In genomic region chr5:14491015-14491414, GRCh38 we compare ENCODE assay signal across 26 cellular contexts.
DNase-seq lines count a peak whose midpoint lies in the region; ATAC-seq and TF ChIP-seq lines count a peak whose summit lies in the region.
"Had no signal": no experiment of that assay in that cellular context is flagged by ENCODE, and none has a peak within 500 bp of the region (broad histone marks: within the 10 kb centered on the region; RNA-seq: fewer than 3 reads in every experiment).

No MANE protein-coding gene starts in this region.

- peaks cover 50% of the 10 kb centered on the region for H3K27me3 Mint-ChIP-seq in HFFc6 (ENCODE audit: insufficient read depth)
- peaks cover 11% of the 10 kb centered on the region for H3K27me3 Mint-ChIP-seq in GM23338 (ENCODE audit: insufficient read depth, low read depth, poor library complexity)
- H3K27me3 Mint-ChIP-seq: natural killer cell treated with Interleukin-12 subunit alpha and Interleukin-12 subunit beta and Interleukin-15 and Interleukin-18, amount 100 ng/mL, for 72 hours; T-cell; type B pancreatic cell had no signal

- H4K12ac ChIP-seq in trophoblast cell (ENCODE audit: low read depth, low read length), result no peak overlapping the region

- 72 to 80% methylated on average over 2 to 3 of the region's 8 CpGs for WGBS in gastroesophageal sphincter (ENCODE audit: low coverage in 1 of 2), 2 donors
- no CpG with 5 or more reads among the region's 8 CpGs for WGBS in trophoblast cell (ENCODE audit: extremely low coverage, insufficient coverage, insufficient read length)

- H3K14ac ChIP-seq in trophoblast cell (ENCODE audit: low read length), result no peak overlapping the region

- H3K18ac ChIP-seq in trophoblast cell (ENCODE audit: low read length), result no peak overlapping the region

- TF ChIP-seq CTCF in HFFc6 (IDR thresholded peaks at IDR 0.05) (no peak), gastroesophageal sphincter (IDR thresholded peaks at IDR 0.05) (no peak), GM23338 (conservative IDR thresholded peaks at IDR 0.05; ENCODE audit: low read depth in 2 of 2) (no peak)

- H3K4me1 ChIP-seq in SJSA1 (replicated peaks) (peaks cover 19% of the 10 kb centered on the region), gastroesophageal sphincter (peaks cover 0 to 24% (median 3%) of the 10 kb centered on the region in 3 donors), trophoblast cell (ENCODE audit: control insufficient read depth in 1 of 2, insufficient read depth in 2 of 2, low read length in 2 of 2) (peaks cover 2 to 5% of the 10 kb centered on the region in 2 experiments), GM23338 (ENCODE audit: insufficient read depth) (peaks cover 4% of the 10 kb centered on the region; the same call in 1 of the 2 replicates)

- no peak overlapping the region for H2BK12ac ChIP-seq in trophoblast cell (ENCODE audit: low read length)

- peak; percentile 13 for ATAC-seq in gastroesophageal sphincter
- no peak for ATAC-seq in GM23338
- ATAC-seq in GM18520 (IDR thresholded peaks at IDR 0.05; ENCODE audit: unreplicated experiment), result no peak
- ATAC-seq: activated naive CD4-positive, alpha-beta T cell treated with anti-CD3 and anti-CD28 coated beads, Interleukin-2, amount 50 U/mL, for 72 hours; natural killer cell treated with Interleukin-12 subunit alpha and Interleukin-12 subunit beta and Interleukin-15 and Interleukin-18, amount 100 ng/mL, for 72 hours; T-cell had no signal

- peaks cover 90% of the 10 kb centered on the region for H3K36me3 ChIP-seq in SJSA1
- peaks cover 0 to 100% of the 10 kb centered on the region in 2 donors for H3K36me3 ChIP-seq in gastroesophageal sphincter
- H3K36me3 ChIP-seq in trophoblast cell (ENCODE audit: control insufficient read depth in 1 of 2, insufficient read depth in 2 of 2, low read length in 2 of 2), result peaks cover 45 to 74% of the 10 kb centered on the region in 2 experiments
- H3K36me3 ChIP-seq in GM23338 (ENCODE audit: insufficient read depth), result peaks cover 8% of the 10 kb centered on the region

- H4K8ac ChIP-seq in trophoblast cell (ENCODE audit: low read depth, low read length), result no peak overlapping the region

- DNase-seq in HFFc6 (no peak), SJSA1 (ENCODE audit: low read depth in 1 of 2, low spot score in 2 of 2) (no peak), trophoblast cell (no peak), NCI-H748 treated with DMSO at 0.1 percent for 48 hours (lab: John Stamatoyannopoulos, UW) (no peak), GM23338 (ENCODE audit: low spot score) (no peak)
- DNase-seq: activated CD4-positive, alpha-beta T cell treated with anti-CD3 and anti-CD28 coated beads, Interleukin-2, amount 50 U/mL, for 48 hours; activated CD4-positive, CD25-positive, alpha-beta regulatory T cell; activated CD8-positive, alpha-beta memory T cell treated with anti-CD3 and anti-CD28 coated beads, Interleukin-2, amount 50 U/mL, for 48 hours; aorta; DMS79 treated with DMSO at 0.1 percent for 48 hours; NCI-H1092; NCI-H1694 treated with DMSO at 0.1 percent for 48 hours; NCI-H2171 treated with DMSO at 0.1 percent for 48 hours; NCI-H524 treated with DMSO at 0.1 percent for 48 hours; Peyer's patch; retina; spleen; T-cell had no signal

- no peak overlapping the region; the same call in 1 of the 2 replicates for H3K4me3 Mint-ChIP-seq in HFFc6
- no peak overlapping the region for H3K4me3 Mint-ChIP-seq in GM23338
- H3K4me3 Mint-ChIP-seq: natural killer cell treated with Interleukin-12 subunit alpha and Interleukin-12 subunit beta and Interleukin-15 and Interleukin-18, amount 100 ng/mL, for 72 hours; T-cell; type B pancreatic cell had no signal

- H3K9me2 ChIP-seq in GM23338 (ENCODE audit: insufficient read depth), result no peaks in the 10 kb centered on the region

- no peak overlapping the region for H2BK120ac ChIP-seq in trophoblast cell (ENCODE audit: insufficient read depth, low read length, poor library complexity)

- no peak overlapping the region for H2BK5ac ChIP-seq in trophoblast cell (ENCODE audit: low read depth, low read length, poor library complexity)

- H2AK5ac ChIP-seq in trophoblast cell (ENCODE audit: low read length), result no peak overlapping the region

- H3K9me3 ChIP-seq in SJSA1 (replicated peaks) (no peaks in the 10 kb centered on the region), gastroesophageal sphincter (no peaks in the 10 kb centered on the region), trophoblast cell (ENCODE audit: insufficient read depth, low read depth, low read length) (no peaks in the 10 kb centered on the region)
- H3K9me3 ChIP-seq: mucosa of descending colon, Peyer's patch, spleen had no signal

- peaks cover 67% of the 10 kb centered on the region for H3K36me3 Mint-ChIP-seq in HFFc6 (ENCODE audit: low read depth)
- H3K36me3 Mint-ChIP-seq in GM23338 (ENCODE audit: low read depth), result peaks cover 45% of the 10 kb centered on the region
- H3K36me3 Mint-ChIP-seq: T-cell had no signal

- no peaks in the 10 kb centered on the region for H3K79me2 ChIP-seq in trophoblast cell (ENCODE audit: control insufficient read depth, insufficient read depth, low read length, poor library complexity)
- no peaks in the 10 kb centered on the region for H3K79me2 ChIP-seq in GM23338 (replicated peaks; ENCODE audit: insufficient read depth)

- H3K4me2 ChIP-seq in trophoblast cell (ENCODE audit: low read length) (no peak overlapping the region), GM23338 (no peak overlapping the region)

- peak overlapping the region; percentile 76 for H3K27ac Mint-ChIP-seq in HFFc6
- no peak overlapping the region for H3K27ac Mint-ChIP-seq in GM23338
- H3K27ac Mint-ChIP-seq: activated naive CD4-positive, alpha-beta T cell treated with anti-CD3 and anti-CD28 coated beads, Interleukin-2, amount 50 U/mL, for 72 hours; natural killer cell treated with Interleukin-12 subunit alpha and Interleukin-12 subunit beta and Interleukin-15 and Interleukin-18, amount 100 ng/mL, for 72 hours; T-cell; type B pancreatic cell had no signal

- H3F3A ChIP-seq in GM23338 (replicated peaks; ENCODE audit: low read depth), result 0 out of 2 replicates have a peak, but pooled peaks cover 5% of the 10 kb centered on the region

- no peak overlapping the region for H3K9ac ChIP-seq in trophoblast cell (ENCODE audit: low read length)

- H3K9me3 Mint-ChIP-seq in HFFc6 (peaks cover 20% of the 10 kb centered on the region), GM23338 (no peaks in the 10 kb centered on the region; the same call in 1 of the 3 replicates)
- H3K9me3 Mint-ChIP-seq: type B pancreatic cell had no signal

- H3K27me3 ChIP-seq in SJSA1 (replicated peaks) (no peaks in the 10 kb centered on the region), gastroesophageal sphincter (no peaks in the 10 kb centered on the region), trophoblast cell (ENCODE audit: insufficient read depth, low read length) (no peaks in the 10 kb centered on the region), GM23338 (ENCODE audit: insufficient read depth) (0 out of 2 replicates have a peak, but pooled peaks cover 5% of the 10 kb centered on the region)
- H3K27me3 ChIP-seq: dorsolateral prefrontal cortex, Peyer's patch, spleen had no signal

- TF ChIP-seq EP300 in gastroesophageal sphincter (IDR thresholded peaks at IDR 0.05), result no peak

- H4K91ac ChIP-seq in trophoblast cell (ENCODE audit: low read depth, low read length), result no peak overlapping the region

- TF ChIP-seq POLR2A in gastroesophageal sphincter (IDR thresholded peaks at IDR 0.05), result no peak

- no peaks in the 10 kb centered on the region for H4K20me1 ChIP-seq in GM23338 (replicated peaks; ENCODE audit: insufficient read depth)

- no peak overlapping the region for H2AFZ ChIP-seq in trophoblast cell (ENCODE audit: insufficient read depth, low read length, poor library complexity)
- no peak overlapping the region for H2AFZ ChIP-seq in GM23338

- H3K4me3 ChIP-seq in SJSA1, result no peak overlapping the region
- H3K4me3 ChIP-seq in gastroesophageal sphincter, result no peak overlapping the region
- H3K4me3 ChIP-seq in trophoblast cell (ENCODE audit: low read depth, low read length), result peak overlapping the region; percentile 10
- no peak overlapping the region for H3K4me3 ChIP-seq in GM23338
- H3K4me3 ChIP-seq: dorsolateral prefrontal cortex, lung, mucosa of descending colon, Peyer's patch, spleen had no signal

- no peak overlapping the region for H3K4ac ChIP-seq in trophoblast cell (ENCODE audit: low read depth, low read length)

- no peaks in the 10 kb centered on the region for H3K79me1 ChIP-seq in trophoblast cell (ENCODE audit: low read length)

- no peak overlapping the region for H3K23ac ChIP-seq in trophoblast cell (ENCODE audit: low read length)

- H3K27ac ChIP-seq in SJSA1 (peak overlapping the region; percentile 61), gastroesophageal sphincter (no peak overlapping the region), trophoblast cell (ENCODE audit: low read depth, low read length) (no peak overlapping the region), GM23338 (ENCODE audit: low read depth) (no peak overlapping the region)
- H3K27ac ChIP-seq: Peyer's patch had no signal

- H3K4me1 Mint-ChIP-seq in HFFc6 (ENCODE audit: low read depth), result peaks cover 25% of the 10 kb centered on the region
- peaks cover 11% of the 10 kb centered on the region for H3K4me1 Mint-ChIP-seq in GM23338

TF ChIP-seq in GM23338, 12 proteins besides CTCF, POLR2A, EP300 and RAD21 (continues in another document):
- no peak for TF ChIP-seq ETS1 (IDR thresholded peaks at IDR 0.05)
- TF ChIP-seq STAT1 (IDR thresholded peaks at IDR 0.05; ENCODE audit: unreplicated experiment), result no peak
- TF ChIP-seq NANOG (IDR thresholded peaks at IDR 0.05; ENCODE audit: borderline replicate concordance), result no peak
- TF ChIP-seq EZH2 (IDR thresholded peaks at IDR 0.05; ENCODE audit: low read depth, unreplicated experiment), result no peak
- no peak for TF ChIP-seq ZNF331 (CRISPR knock-in tag; IDR thresholded peaks at IDR 0.05; ENCODE audit: low read depth)
